In genomic region chr16:24689128-24689527, GRCh38 we compare ENCODE assay signal across 7 cellular contexts. TPM values are rescaled to one million over a fixed set of nuclear protein-coding genes. Genes with fewer than 3 reads are reported as not detected.
DNase-seq lines count a peak whose midpoint lies in the region; ATAC-seq, FAIRE-seq and TF ChIP-seq lines count a peak whose summit lies in the region.

No MANE protein-coding gene starts in this region.

- H3K4me2 ChIP-seq in neural cell (ENCODE audit: low read length) = no peak overlapping the region

- H3K27me3 ChIP-seq in neural cell (ENCODE audit: insufficient read depth, low read depth, low read length) = no peaks in the 10 kb centered on the region

- H3K9me2 ChIP-seq in neural cell (ENCODE audit: insufficient read depth, low read length) = no peaks in the 10 kb centered on the region

- H3F3A ChIP-seq in neural cell (ENCODE audit: insufficient read depth, low read length, poor library complexity, severe bottlenecking) = no peaks in the 10 kb centered on the region

- TF ChIP-seq EP300 in neural cell (conservative IDR thresholded peaks at IDR 0.05; ENCODE audit: poor library complexity, severe bottlenecking) = no peak

- H3K79me2 ChIP-seq in neural cell (replicated peaks; ENCODE audit: insufficient read depth, low read length) = no peaks in the 10 kb centered on the region

- H3K27ac ChIP-seq in neural cell (ENCODE audit: low read length) = no peak overlapping the region

- peak; percentile 31 for FAIRE-seq in GM12891 (lab: Jason Lieb, UNC)

- TF ChIP-seq POLR2A in GM12891 (IDR thresholded peaks at IDR 0.05; ENCODE audit: low read depth, low read length) = no peak

- peak; percentile 69 for TF ChIP-seq CTCF in neural cell (IDR thresholded peaks at IDR 0.05; ENCODE audit: poor library complexity, severe bottlenecking)

- H3K9ac ChIP-seq in neural cell (ENCODE audit: low read length) = no peak overlapping the region

- TF ChIP-seq RAD21 in neural cell (conservative IDR thresholded peaks at IDR 0.05) = peak; percentile 72

- H3K4me3 ChIP-seq in neural cell (ENCODE audit: low read length) = no peak overlapping the region

- no peak for ATAC-seq in GM21528 (IDR thresholded peaks at IDR 0.05; ENCODE audit: low FRiP score, unreplicated experiment)

- H4K20me1 ChIP-seq in neural cell (ENCODE audit: insufficient read depth) = no peaks in the 10 kb centered on the region

- H2AFZ ChIP-seq in neural cell (ENCODE audit: low read depth, low read length) = no peak overlapping the region

- H3K36me3 ChIP-seq in neural cell (ENCODE audit: insufficient read depth, low read length) = no peaks in the 10 kb centered on the region

- DNase-seq in GM12891 (ENCODE audit: insufficient read length, low spot score) = no peak
- peak; percentile 72 for DNase-seq in NCI-H2227 (lab: John Stamatoyannopoulos, UW; ENCODE audit: unreplicated experiment)
- DNase-seq in dermis microvascular lymphatic vessel endothelial cell (ENCODE audit: low read depth in 2 of 2) = peak; percentile 60 to 71
- DNase-seq in NCI-H2107 (lab: John Stamatoyannopoulos, UW) = no peak
- DNase-seq in NCI-H1092 (lab: John Stamatoyannopoulos, UW) = no peak

- no peaks in the 10 kb centered on the region for H3K9me3 ChIP-seq in neural cell (ENCODE audit: low read length)

TF ChIP-seq in GM12891, 5 proteins besides CTCF, POLR2A, EP300 and RAD21:
- TF ChIP-seq POLR2AphosphoS5 (IDR thresholded peaks at IDR 0.05; ENCODE audit: low read depth, low read length) (no peak), TAF1 (IDR thresholded peaks at IDR 0.05; ENCODE audit: low read depth, low read length) (no peak), PAX5 (IDR thresholded peaks at IDR 0.05; ENCODE audit: insufficient read depth, low read length, severe bottlenecking) (no peak), POU2F2 (IDR thresholded peaks at IDR 0.05; ENCODE audit: low read depth, low read length) (no peak), SPI1 (IDR thresholded peaks at IDR 0.05; ENCODE audit: low read depth, low read length) (no peak)

TF ChIP-seq in neural cell, 6 proteins besides CTCF, POLR2A, EP300 and RAD21:
- TF ChIP-seq MXI1 (conservative IDR thresholded peaks at IDR 0.05; ENCODE audit: poor library complexity, severe bottlenecking) (peak; percentile 23), SMC3 (conservative IDR thresholded peaks at IDR 0.05; ENCODE audit: poor library complexity) (peak; percentile 84), POLR2AphosphoS5 (IDR thresholded peaks at IDR 0.05) (no peak)

RNA-seq across cellular contexts. Expression of gene TNRC6A, which starts 40.3 kb away (rescaled TPM):
- 9.6 TPM for polyA plus RNA-seq in GM12891 (2012; ENCODE audit: low read depth, missing spikeins)
- total RNA-seq in dermis microvascular lymphatic vessel endothelial cell = 20.2 and 21.5 TPM in 2 replicates
- 32.1 and 37.9 TPM in 2 replicates for polyA plus RNA-seq in neural cell
- 133 and 140 TPM in 2 replicates for polyA minus RNA-seq in neural cell

Comparison
In these comparisons a context has a peak if more than half of its experiments do, and no peak if none do; other contexts are left out.
1. DNase-seq: peak in NCI-H2227 (single experiment) and dermis microvascular lymphatic vessel endothelial cell (2 of 2); none in GM12891 (single experiment), NCI-H2107 (single experiment) and NCI-H1092 (single experiment).